21 cellular contexts compared by ENCODE assay signal in genomic region chr1:76595024-76595423, GRCh38.
DNase-seq lines count a peak whose midpoint lies in the region; ATAC-seq, FAIRE-seq and TF ChIP-seq lines count a peak whose summit lies in the region.
"Had no signal": no experiment of that assay in that cellular context is flagged by ENCODE, and none has a peak within 500 bp of the region (broad histone marks: within the 10 kb centered on the region; RNA-seq: fewer than 3 reads in every experiment).

No MANE protein-coding gene starts in this region.

- POLR2A ChIA-PET in A549 (lab: Yijun Ruan, JAX) = no interaction called here

- no peak overlapping the region for H2BK5ac ChIP-seq in mesendoderm (ENCODE audit: low read length)

- CTCF ChIA-PET in A549 (lab: Yijun Ruan, JAX) = no interaction called here
- CTCF ChIA-PET in activated naive CD4-positive, alpha-beta T cell treated with anti-CD3 and anti-CD28 coated beads for 36 hours (lab: Charles Lee) = no interaction called here

- H3K27me3 Mint-ChIP-seq in activated naive CD4-positive, alpha-beta T cell treated with anti-CD3 and anti-CD28 coated beads for 36 hours (ENCODE audit: low read depth) = no peaks in the 10 kb centered on the region

- no peak overlapping the region for H4K8ac ChIP-seq in mesendoderm (ENCODE audit: low read depth, low read length)

- H3K79me2 ChIP-seq in mesendoderm (ENCODE audit: control insufficient read depth, insufficient read depth, low read length) (no peaks in the 10 kb centered on the region), GM23248 (ENCODE audit: insufficient read depth) (no peaks in the 10 kb centered on the region)

- H2BK120ac ChIP-seq in mesendoderm (ENCODE audit: low read depth, low read length) = no peak overlapping the region

- no peak overlapping the region for H3K4me3 Mint-ChIP-seq in activated naive CD4-positive, alpha-beta T cell treated with anti-CD3 and anti-CD28 coated beads for 36 hours
- H3K4me3 Mint-ChIP-seq: CD4-positive, CD25-positive, alpha-beta regulatory T cell had no signal

- intact Hi-C loops in activated naive CD4-positive, alpha-beta T cell treated with anti-CD3 and anti-CD28 coated beads for 36 hours (cut with micrococcal nuclease) = no loop called here

- H3F3A ChIP-seq in GM23248 (ENCODE audit: insufficient read depth) = no peaks in the 10 kb centered on the region

- DNase-seq in A549 (ENCODE audit: low read depth in 1 of 2, low spot score in 1 of 2) (peak in 1 of 2 experiments; percentile 29), HT-29 (ENCODE audit: low spot score) (peak; percentile 71), amniotic epithelial cell (ENCODE audit: low read depth) (peak; percentile 1), mesendoderm (peak; percentile 64), GM23248 (no peak)
- DNase-seq in activated naive CD4-positive, alpha-beta T cell treated with anti-CD3 and anti-CD28 coated beads for 36 hours = no peak
- DNase-seq: BE2C; CD4-positive, CD25-positive, alpha-beta regulatory T cell; COR-L47; HCEC 1CT; Kasumi-1; NCI-H1105; NCI-H2081; NCI-H510A treated with DMSO at 0.1 percent for 48 hours; NCI-H82; SIG-M5 had no signal

- no peak overlapping the region for H2AK5ac ChIP-seq in mesendoderm (ENCODE audit: low read length)

- TF ChIP-seq CTCF in A549 (IDR thresholded peaks at IDR 0.05) = no peak

- H3K9ac ChIP-seq in mesendoderm (ENCODE audit: low read length) (no peak overlapping the region), GM23248 (no peak overlapping the region)

- H4K20me1 ChIP-seq in GM23248 (ENCODE audit: insufficient read depth) = no peaks in the 10 kb centered on the region

- H3K36me3 Mint-ChIP-seq in activated naive CD4-positive, alpha-beta T cell treated with anti-CD3 and anti-CD28 coated beads for 36 hours (ENCODE audit: low read depth) = no peaks in the 10 kb centered on the region
- H3K36me3 Mint-ChIP-seq: CD4-positive, CD25-positive, alpha-beta regulatory T cell had no signal

- H3K27ac ChIP-seq in A549 (0 out of 6 replicates have a peak overlapping the region, but pooled peaks of 1 of the 2 experiments have one; percentile 18), mesendoderm (ENCODE audit: low read depth, low read length) (no peak overlapping the region), GM23248 (no peak overlapping the region)
- H3K27ac ChIP-seq: PC-9, RWPE1 had no signal

- FAIRE-seq in A549 (lab: Jason Lieb, UNC) = no peak

- in situ Hi-C loops in GM23248 (cut with MboI) = no loop called here

- no peaks in the 10 kb centered on the region for H3K9me3 ChIP-seq in A549
- no peaks in the 10 kb centered on the region for H3K9me3 ChIP-seq in GM23248 (ENCODE audit: low read depth)
- H3K9me3 ChIP-seq: BE2C had no signal

- H3K4me1 ChIP-seq in A549 = peaks cover 14% of the 10 kb centered on the region; the same call in 2 of the 3 replicates
- H3K4me1 ChIP-seq in mesendoderm (ENCODE audit: control insufficient read depth, low read depth, low read length) = no peaks in the 10 kb centered on the region
- H3K4me1 ChIP-seq in GM23248 (ENCODE audit: insufficient read depth) = no peaks in the 10 kb centered on the region
- H3K4me1 ChIP-seq: BE2C had no signal

- no peaks in the 10 kb centered on the region for H3K9me2 ChIP-seq in GM23248 (ENCODE audit: insufficient read depth)

- no peak overlapping the region for H2BK15ac ChIP-seq in mesendoderm (replicated peaks; ENCODE audit: low read depth)

- no peak overlapping the region for H3K27ac Mint-ChIP-seq in activated naive CD4-positive, alpha-beta T cell treated with anti-CD3 and anti-CD28 coated beads for 36 hours
- H3K27ac Mint-ChIP-seq: CD4-positive, CD25-positive, alpha-beta regulatory T cell had no signal

- H3K56ac ChIP-seq in mesendoderm (ENCODE audit: low read length) = no peak overlapping the region

- no peak overlapping the region for H3K23ac ChIP-seq in mesendoderm (ENCODE audit: low read length)

- TF ChIP-seq RAD21 in A549 (conservative IDR thresholded peaks at IDR 0.05 in 1 of 2, IDR thresholded peaks at IDR 0.05 in 1 of 2) = no peak

- H2AFZ ChIP-seq in GM23248 = no peak overlapping the region
- H2AFZ ChIP-seq: PC-9 had no signal

- H3K4me2 ChIP-seq in A549 (peak overlapping the region; percentile 62), mesendoderm (ENCODE audit: low read length) (no peak overlapping the region), GM23248 (ENCODE audit: unreplicated experiment) (no peak overlapping the region)
- H3K4me2 ChIP-seq: PC-9 had no signal

- no peak overlapping the region for H3K4ac ChIP-seq in mesendoderm (ENCODE audit: low read depth, low read length)

- TF ChIP-seq POLR2A in A549 (IDR thresholded peaks at IDR 0.05; ENCODE audit: low read length) = no peak

- no peak for TF ChIP-seq EP300 in A549 (IDR thresholded peaks at IDR 0.05)

- no peaks in the 10 kb centered on the region for H3K79me1 ChIP-seq in mesendoderm (ENCODE audit: low read length)

- H3K4me1 Mint-ChIP-seq in activated naive CD4-positive, alpha-beta T cell treated with anti-CD3 and anti-CD28 coated beads for 36 hours (ENCODE audit: low read depth) = no peaks in the 10 kb centered on the region
- H3K4me1 Mint-ChIP-seq: CD4-positive, CD25-positive, alpha-beta regulatory T cell had no signal

- H3K4me3 ChIP-seq in A549 (no peak overlapping the region), mesendoderm (ENCODE audit: low read length) (no peak overlapping the region), GM23248 (no peak overlapping the region)
- H3K4me3 ChIP-seq: PC-9 had no signal

- H3K27me3 ChIP-seq in mesendoderm (ENCODE audit: insufficient read depth, low read length, poor library complexity) (no peaks in the 10 kb centered on the region), GM23248 (replicated peaks; ENCODE audit: insufficient read depth) (no peaks in the 10 kb centered on the region; the same call in 1 of the 2 replicates)
- H3K27me3 ChIP-seq: BE2C had no signal

- ATAC-seq in A549 (peak in 1 of 2 experiments; percentile 76; a peak in 3 of 6 replicates), HG03342 (IDR thresholded peaks at IDR 0.05; ENCODE audit: unreplicated experiment) (no peak), GM18517 (IDR thresholded peaks at IDR 0.05; ENCODE audit: unreplicated experiment) (no peak)
- ATAC-seq: SK-N-SH treated with all-trans-retinoic acid at 6 μM for 48 hours had no signal

- H3K18ac ChIP-seq in mesendoderm (ENCODE audit: low read length) = no peak overlapping the region

- WGBS in A549 (ENCODE audit: missing lambda C conversion rate) = 16% methylated on average over 4 of the region's 4 CpGs
- no CpG with 5 or more reads among the region's 4 CpGs for WGBS in mesendoderm (ENCODE audit: extremely low coverage, insufficient coverage, low lambda C conversion rate)
- WGBS in GM23248 (ENCODE audit: low coverage in 1 of 2, low lambda C conversion rate in 2 of 2, missing lambda C conversion rate in 2 of 2), 2 experiments = 80 to 89% methylated on average over 4 of the region's 4 CpGs

- no peaks in the 10 kb centered on the region for H3K36me3 ChIP-seq in mesendoderm (ENCODE audit: control insufficient read depth, insufficient read depth, low read length)
- no peaks in the 10 kb centered on the region for H3K36me3 ChIP-seq in GM23248 (ENCODE audit: low read depth)
- H3K36me3 ChIP-seq: BE2C had no signal

- H3K9me3 Mint-ChIP-seq in activated naive CD4-positive, alpha-beta T cell treated with anti-CD3 and anti-CD28 coated beads for 36 hours = peaks cover 4% of the 10 kb centered on the region

- H4K5ac ChIP-seq in mesendoderm (ENCODE audit: low read length) = no peak overlapping the region

TF ChIP-seq in A549, 52 proteins besides CTCF, POLR2A, EP300 and RAD21:
- no peak for TF ChIP-seq CEBPB (IDR thresholded peaks at IDR 0.05)
- TF ChIP-seq KDM5A (IDR thresholded peaks at IDR 0.05) = no peak
- TF ChIP-seq GATA3 (IDR thresholded peaks at IDR 0.05; ENCODE audit: borderline replicate concordance) = no peak
- TF ChIP-seq RFX5 (IDR thresholded peaks at IDR 0.05) = no peak
- TF ChIP-seq FOSL2 (IDR thresholded peaks at IDR 0.05) = no peak
- TF ChIP-seq FOSL2 (CRISPR knock-in tag; IDR thresholded peaks at IDR 0.05) = no peak
- TF ChIP-seq HMGXB4 (CRISPR knock-in tag; IDR thresholded peaks at IDR 0.05; ENCODE audit: borderline replicate concordance) = no peak
- TF ChIP-seq TFCP2L1 (CRISPR knock-in tag; IDR thresholded peaks at IDR 0.05) = no peak
TF ChIP-seq in A549: peak in this region for 0.

Comparison
In these comparisons a context has a peak if more than half of its experiments do, and no peak if none do; other contexts are left out.
1. DNase-seq: peak in HT-29 (single experiment), amniotic epithelial cell (single experiment) and mesendoderm (single experiment); none in GM23248 (single experiment) and activated naive CD4-positive, alpha-beta T cell treated with anti-CD3 and anti-CD28 coated beads for 36 hours (single experiment).